ENCODE assay signal across 8 cellular contexts in genomic region chr12:8065991-8066594, GRCh38. TPM values are rescaled to one million over a fixed set of nuclear protein-coding genes. Genes with fewer than 3 reads are reported as not detected.
A peak's percentile ranks its signal among the peaks of the same experiment; 100 is the strongest.
DNase-seq lines count a peak whose midpoint lies in the region; ATAC-seq and TF ChIP-seq lines count a peak whose summit lies in the region.

Gene C3AR1, minus strand, starts transcription at chr12:8066359. Its CDS starts 6,174 bp downstream, at chr12:8060185.

- H3K4me3 ChIP-seq in GM23248 (no peak within 1 kb of the TSS), PC-3 (ENCODE audit: low read length) (no peak within 1 kb of the TSS), adipocyte (ENCODE audit: low read length) (no peak within 1 kb of the TSS), kidney epithelial cell (ENCODE audit: low read depth, low read length) (no peak within 1 kb of the TSS), stomach (peak within 1 kb of the TSS in 3 of 4 donors; percentile 7 to 24 (median 9))

- CTCF ChIA-PET in PC-3 (lab: Charles Lee), result no interaction called here

- H3K9me2 ChIP-seq in GM23248 (ENCODE audit: insufficient read depth) (no peaks in the 10 kb centered on the region), PC-3 (replicated peaks; ENCODE audit: low read length) (no peaks in the 10 kb centered on the region)

- H2AFZ ChIP-seq in GM23248 (peak within 1 kb of the TSS; percentile 61), PC-3 (ENCODE audit: low read length) (peak within 1 kb of the TSS; percentile 35; the same call in 1 of the 2 replicates)

- intact Hi-C loops in PC-3 (cut with micrococcal nuclease), result no loop called here
- intact Hi-C loops in stomach (cut with DNase I; ENCODE audit: low total_unique reads), result no loop called here

- no peaks in the 10 kb centered on the region for H3K9me3 ChIP-seq in GM23248 (ENCODE audit: low read depth)
- no peaks in the 10 kb centered on the region for H3K9me3 ChIP-seq in PC-3 (ENCODE audit: low read length)
- H3K9me3 ChIP-seq in adipocyte (ENCODE audit: control insufficient read depth, low read length), result no peaks in the 10 kb centered on the region
- H3K9me3 ChIP-seq in stomach, result no peaks in the 10 kb centered on the region

- H3K4me2 ChIP-seq in GM23248 (ENCODE audit: unreplicated experiment), result peak within 1 kb of the TSS; percentile 23
- peak within 1 kb of the TSS; percentile 39; the same call in 1 of the 2 replicates for H3K4me2 ChIP-seq in PC-3 (ENCODE audit: low read length)

- H3K36me3 ChIP-seq in GM23248 (ENCODE audit: low read depth) (no peaks in the 10 kb centered on the region), PC-3 (ENCODE audit: low read depth, low read length) (no peaks in the 10 kb centered on the region), adipocyte (ENCODE audit: control insufficient read depth, insufficient read depth, low read length, severe bottlenecking) (no peaks in the 10 kb centered on the region), kidney epithelial cell (ENCODE audit: control insufficient read depth, insufficient read depth, low read length) (no peaks in the 10 kb centered on the region), stomach (no peaks in the 10 kb centered on the region)

- no TSS peak for BruUV-seq in PC-3 (replicated peaks; lab: Mats Ljungman, UMichigan)

- H4K20me1 ChIP-seq in GM23248 (ENCODE audit: insufficient read depth) (no peaks in the 10 kb centered on the region), PC-3 (ENCODE audit: low read length) (no peaks in the 10 kb centered on the region)

- peak; percentile 80 for ATAC-seq in PC-3
- no peak for ATAC-seq in GM18505 (IDR thresholded peaks at IDR 0.05; ENCODE audit: unreplicated experiment)
- ATAC-seq in GM18502 (IDR thresholded peaks at IDR 0.05; ENCODE audit: poor library complexity, unreplicated experiment), result no peak

- peak; percentile 87 for DNase-seq in CD1c-positive myeloid dendritic cell (ENCODE audit: extremely low spot score)
- DNase-seq in GM23248, result peak; percentile 70
- peak; percentile 50 for DNase-seq in PC-3
- DNase-seq in adipocyte (ENCODE audit: low read depth), result peak; percentile 61
- DNase-seq in kidney epithelial cell (ENCODE audit: low read depth), result peak; percentile 51
- no peak for DNase-seq in stomach

- H3K27me3 ChIP-seq in GM23248 (replicated peaks; ENCODE audit: insufficient read depth) (no peaks in the 10 kb centered on the region), PC-3 (ENCODE audit: low read length) (no peaks in the 10 kb centered on the region), adipocyte (replicated peaks; ENCODE audit: control insufficient read depth, insufficient read depth, low read length) (no peaks in the 10 kb centered on the region), kidney epithelial cell (ENCODE audit: control insufficient read depth, insufficient read depth, low read length) (no peaks in the 10 kb centered on the region), stomach (no peaks in the 10 kb centered on the region)

- H3K27ac ChIP-seq in GM23248 (0 out of 2 replicates have a peak within 1 kb of the TSS, but pooled peaks have one; percentile 14), PC-3 (ENCODE audit: low read length) (no peak within 1 kb of the TSS), stomach (peak within 1 kb of the TSS in 4 of 5 donors; percentile 45 to 68 (median 54))

- H3K4me1 ChIP-seq in GM23248 (ENCODE audit: insufficient read depth), result peaks cover 6% of the 10 kb centered on the region
- peaks cover 8% of the 10 kb centered on the region; the same call in 1 of the 2 replicates for H3K4me1 ChIP-seq in PC-3 (ENCODE audit: insufficient read depth, low read length)
- peaks cover 12% of the 10 kb centered on the region for H3K4me1 ChIP-seq in adipocyte (ENCODE audit: control insufficient read depth, insufficient read depth, low read length)
- peaks cover 0 to 6% (median 0%) of the 10 kb centered on the region in 4 donors for H3K4me1 ChIP-seq in stomach

- no peaks in the 10 kb centered on the region for H3K79me2 ChIP-seq in GM23248 (ENCODE audit: insufficient read depth)
- no peaks in the 10 kb centered on the region for H3K79me2 ChIP-seq in PC-3 (ENCODE audit: low read length)

- no peak for TF ChIP-seq CTCF in PC-3 (conservative IDR thresholded peaks at IDR 0.05; ENCODE audit: low read depth, low read length)
- no peak for TF ChIP-seq CTCF in kidney epithelial cell (IDR thresholded peaks at IDR 0.05; ENCODE audit: insufficient read depth, low read length, poor library complexity, severe bottlenecking)
- TF ChIP-seq CTCF in stomach (IDR thresholded peaks at IDR 0.05), result no peak

- TF ChIP-seq POLR2A in stomach (IDR thresholded peaks at IDR 0.05) (no peak), GM18505 (IDR thresholded peaks at IDR 0.05; ENCODE audit: borderline replicate concordance, extremely low read depth, insufficient read depth, insufficient read length) (no peak)

- no peak within 1 kb of the TSS for H3K9ac ChIP-seq in GM23248
- H3K9ac ChIP-seq in PC-3 (ENCODE audit: low read length), result no peak within 1 kb of the TSS
- no peak within 1 kb of the TSS for H3K9ac ChIP-seq in adipocyte (ENCODE audit: low read length)

- TF ChIP-seq EP300 in stomach (IDR thresholded peaks at IDR 0.05), result no peak

- POLR2A ChIA-PET in PC-3 (lab: Charles Lee; ENCODE audit: unreplicated experiment), result no interaction called here

- 24 to 50% methylated on average over 2 of the region's 2 CpGs for WGBS in GM23248 (ENCODE audit: low coverage in 1 of 2, low lambda C conversion rate in 2 of 2, missing lambda C conversion rate in 2 of 2), 2 experiments
- 41 to 54% (median 46%) methylated on average over 2 of the region's 2 CpGs for WGBS in stomach, 5 donors

- H3F3A ChIP-seq in GM23248 (ENCODE audit: insufficient read depth), result peaks cover 14% of the 10 kb centered on the region; the same call in 1 of the 2 replicates
- no peaks in the 10 kb centered on the region for H3F3A ChIP-seq in PC-3 (ENCODE audit: low read length, unreplicated experiment)

- in situ Hi-C loops in GM23248 (cut with MboI), result no loop called here

RNA-seq across cellular contexts. Expression of gene C3AR1, which starts in this region (rescaled TPM):
- not detected in 2 replicates for total RNA-seq in GM23248 (2014; rRNA removed; shearing (Covaris generic))
- 0.24 TPM in 1 of 2 replicates, not detected in the other for polyA plus RNA-seq in GM23248 (2016; fragmentation: Nextera tagmentation; extraction: Ambion mirVana)
- total RNA-seq in PC-3 (2014; rRNA removed), result not detected in 2 replicates
- 0.04 and 0.41 TPM in 2 replicates for total RNA-seq in kidney epithelial cell
- total RNA-seq in stomach, result 1 to 10 TPM in 3 of 5 donors, under 1 TPM in 1, not detected in 1; 0.89 to 8.8 (median 3.5) TPM
- 1 to 10 TPM; 1.5 to 6.3 (median 6.1) TPM for polyA plus RNA-seq in stomach

Comparison
In these comparisons a context has a peak if more than half of its experiments do, and no peak if none do; other contexts are left out.
1. Peak in DNase-seq, H3K27ac ChIP-seq and H3K4me2 ChIP-seq in GM23248; RNA of the gene not detected or under 1 TPM.
2. Peak in DNase-seq, ATAC-seq and H3K4me2 ChIP-seq in PC-3; RNA of the gene not detected or under 1 TPM.
3. Peak in DNase-seq in kidney epithelial cell; RNA of the gene not detected or under 1 TPM.
4. H3K4me3 ChIP-seq: peak in stomach (3 of 4); none in GM23248 (single experiment), PC-3 (single experiment), adipocyte (single experiment) and kidney epithelial cell (single experiment).